In the genomic region with DNA sequence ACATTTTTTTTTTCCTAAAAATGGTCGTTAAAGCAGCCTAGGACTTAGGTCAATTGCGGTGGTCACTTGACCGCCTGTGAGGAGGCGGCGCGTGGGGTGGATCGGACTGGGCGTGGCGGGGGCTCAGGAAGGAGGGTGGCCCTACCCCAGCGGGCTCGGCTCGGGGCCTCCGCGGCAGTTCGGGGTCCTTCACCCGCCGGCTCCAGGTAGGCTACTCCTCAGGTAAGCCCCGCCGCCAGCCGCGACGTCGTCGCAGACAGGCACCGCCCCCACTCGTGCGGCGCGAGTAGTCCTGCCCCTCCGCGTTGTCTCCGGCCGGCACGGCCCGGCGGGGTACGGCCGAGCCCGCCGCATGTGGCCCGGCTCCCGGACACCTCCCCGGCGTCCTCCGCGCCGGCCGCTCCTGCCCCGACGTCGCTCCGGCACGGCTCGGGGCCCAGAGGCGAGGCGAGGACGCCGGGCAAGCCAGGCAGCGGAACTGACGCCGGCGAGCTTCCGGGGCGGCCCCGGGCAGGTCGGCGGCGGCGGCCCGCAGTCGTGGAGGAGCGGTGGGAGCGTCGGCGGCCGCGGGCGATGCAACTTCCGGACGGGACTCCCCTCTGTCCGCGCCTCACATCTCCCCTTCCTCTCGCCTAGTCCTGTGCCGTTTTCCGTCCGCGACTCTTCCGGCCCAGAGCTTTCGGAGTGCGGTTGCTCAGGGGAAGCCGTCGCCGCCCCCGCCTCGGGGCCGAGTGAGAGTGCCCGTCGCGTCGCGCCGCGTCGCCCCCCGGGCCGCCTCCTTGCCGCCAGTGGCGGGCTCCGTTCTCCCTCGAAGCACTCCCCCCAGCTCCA, we compare ENCODE assay signal across 8 cellular contexts. TPM values are rescaled to one million over a fixed set of nuclear protein-coding genes. Genes with fewer than 3 reads are reported as not detected.
A peak's percentile ranks its signal among the peaks of the same experiment; 100 is the strongest.
DNase-seq lines count a peak whose midpoint lies in the region; ATAC-seq and TF ChIP-seq lines count a peak whose summit lies in the region.

A gene (plus strand): TSS at position 513 of the 831 bp plus-strand sequence. CDS start 322 bp downstream, outside the sequence.

- peaks cover 34% of the 10 kb centered on the region for H3K4me1 ChIP-seq in DND-41 (ENCODE audit: insufficient read depth, low read length)
- peaks cover 21 to 22% of the 10 kb centered on the region in 2 donors for H3K4me1 ChIP-seq in naive thymus-derived CD4-positive, alpha-beta T cell (ENCODE audit: control insufficient read depth in 2 of 2, insufficient read depth in 2 of 2, low read length in 2 of 2)

- H4K20me1 ChIP-seq in DND-41 (ENCODE audit: insufficient read depth, low read length) = no peaks in the 10 kb centered on the region; the same call in 1 of the 2 replicates

- H3K9me3 ChIP-seq in DND-41 (ENCODE audit: insufficient read depth, low read length, severe bottlenecking) = no peaks in the 10 kb centered on the region
- H3K9me3 ChIP-seq in naive thymus-derived CD4-positive, alpha-beta T cell (ENCODE audit: control insufficient read depth in 2 of 3, low read length in 3 of 3) = no peaks in the 10 kb centered on the region

- peak within 1 kb of the TSS; percentile 94 for H2AFZ ChIP-seq in DND-41 (ENCODE audit: low read depth, low read length)

- H3K9ac ChIP-seq in DND-41 (ENCODE audit: low read depth, low read length) = peak within 1 kb of the TSS; percentile 83

- peak within 1 kb of the TSS; percentile 84 to 97 (median 92) for H3K4me3 Mint-ChIP-seq in naive thymus-derived CD4-positive, alpha-beta T cell
- peak within 1 kb of the TSS; percentile 90 for H3K4me3 Mint-ChIP-seq in stimulated activated memory B cell treated with anti-CD40 and anti-IgM and Interleukin-4, amounts not matched to agents 10 μg/mL and 1 μg/mL and 100 μg/mL, for 72 hours

- intact Hi-C loops in naive thymus-derived CD4-positive, alpha-beta T cell (cut with micrococcal nuclease) = loop anchor here (1.0 to 10.0 kb wide), 11 partner anchors 11 to 534 kb away; a partner anchor contains a TSS

- H3K27me3 Mint-ChIP-seq in naive thymus-derived CD4-positive, alpha-beta T cell = no peaks in the 10 kb centered on the region
- no peaks in the 10 kb centered on the region for H3K27me3 Mint-ChIP-seq in stimulated activated memory B cell treated with anti-CD40 and anti-IgM and Interleukin-4, amounts not matched to agents 10 μg/mL and 1 μg/mL and 100 μg/mL, for 72 hours

- no peak for TF ChIP-seq CTCF in DND-41 (IDR thresholded peaks at IDR 0.05; ENCODE audit: borderline replicate concordance, extremely low read depth, low read length, poor library complexity, severe bottlenecking)
- no peak for TF ChIP-seq CTCF in RWPE1 (conservative IDR thresholded peaks at IDR 0.05; ENCODE audit: low read depth)
- no peak for TF ChIP-seq CTCF in fibroblast of mammary gland (conservative IDR thresholded peaks at IDR 0.05; ENCODE audit: control insufficient read depth, insufficient read depth, low read depth, low read length)

- peak within 1 kb of the TSS; percentile 94 to 98 (median 96) for H3K27ac Mint-ChIP-seq in naive thymus-derived CD4-positive, alpha-beta T cell
- peak within 1 kb of the TSS; percentile 91 for H3K27ac Mint-ChIP-seq in stimulated activated memory B cell treated with anti-CD40 and anti-IgM and Interleukin-4, amounts not matched to agents 10 μg/mL and 1 μg/mL and 100 μg/mL, for 72 hours

- H3K4me1 Mint-ChIP-seq in naive thymus-derived CD4-positive, alpha-beta T cell = peaks cover 14 to 46% (median 44%) of the 10 kb centered on the region in 7 donors
- H3K4me1 Mint-ChIP-seq in stimulated activated memory B cell treated with anti-CD40 and anti-IgM and Interleukin-4, amounts not matched to agents 10 μg/mL and 1 μg/mL and 100 μg/mL, for 72 hours = peaks cover 30% of the 10 kb centered on the region

- CTCF ChIA-PET in RWPE1 (lab: Yijun Ruan, JAX) = no interaction called here
- CTCF ChIA-PET in naive thymus-derived CD4-positive, alpha-beta T cell (lab: Charles Lee) = interaction anchor here (0.5 to 1.1 kb wide), 4 partner anchors 11 to 1919 kb away, joined by 3 to 4 read pairs (median 4); a partner anchor contains a TSS

- H3K27me3 ChIP-seq in DND-41 (ENCODE audit: insufficient read depth, low read length, poor library complexity) = no peaks in the 10 kb centered on the region
- no peaks in the 10 kb centered on the region for H3K27me3 ChIP-seq in naive thymus-derived CD4-positive, alpha-beta T cell (ENCODE audit: control insufficient read depth in 2 of 2, insufficient read depth in 2 of 2, low read length in 2 of 2)

- POLR2A ChIA-PET in RWPE1 (lab: Yijun Ruan, JAX; ENCODE audit: low non-redundant PET) = interaction anchor here (0.6 kb wide), 1 partner anchor 95 kb away, joined by 4 read pairs; no protein-coding TSS in a partner anchor
- POLR2A ChIA-PET in naive thymus-derived CD4-positive, alpha-beta T cell (lab: Charles Lee) = interaction anchor here (0.6 to 2.2 kb wide), 11 partner anchors 8 to 1543 kb away, joined by 3 to 8 read pairs (median 3); a partner anchor contains a TSS

- H3K79me2 ChIP-seq in DND-41 (ENCODE audit: insufficient read depth, low read length) = peaks cover 56% of the 10 kb centered on the region

- H3K36me3 ChIP-seq in DND-41 (ENCODE audit: insufficient read depth, low read length) = no peaks in the 10 kb centered on the region; the same call in 1 of the 2 replicates
- H3K36me3 ChIP-seq in naive thymus-derived CD4-positive, alpha-beta T cell (ENCODE audit: control insufficient read depth in 2 of 3, insufficient read depth in 3 of 3, low read length in 3 of 3) = no peaks in the 10 kb centered on the region

- ATAC-seq in DND-41 (ENCODE audit: insufficient read depth, low read depth) = peak; percentile 88
- peak; percentile 91 for ATAC-seq in naive thymus-derived CD4-positive, alpha-beta T cell
- ATAC-seq in stimulated activated memory B cell treated with anti-CD40 and anti-IgM and Interleukin-4, amounts not matched to agents 10 μg/mL and 1 μg/mL and 100 μg/mL, for 72 hours = peak; percentile 96

- H3K27ac ChIP-seq in DND-41 (ENCODE audit: low read length) (peak within 1 kb of the TSS; percentile 79), RWPE1 (peak within 1 kb of the TSS; percentile 96)
- H3K27ac ChIP-seq in naive thymus-derived CD4-positive, alpha-beta T cell (ENCODE audit: low read depth, low read length) = peak within 1 kb of the TSS; percentile 95

- DNase-seq in DND-41 (peak; percentile 87), GOT3 (lab: John Stamatoyannopoulos, UW) (peak; percentile 37), LHCN-M2 (ENCODE audit: low read depth) (peak; percentile 79), RWPE1 (ENCODE audit: low spot score) (peak; percentile 79), fibroblast of mammary gland (ENCODE audit: low read depth) (peak; percentile 76)
- DNase-seq in activated T-helper 1 cell treated with anti-CD3 and anti-CD28 coated beads, Interleukin-2, amount 50 U/mL, for 16 hours (ENCODE audit: low read depth in 1 of 2, low spot score in 1 of 2) = peak; percentile 69 to 85
- peak; percentile 79 to 90 (median 86) for DNase-seq in naive thymus-derived CD4-positive, alpha-beta T cell

- peak within 1 kb of the TSS; percentile 74 for H3K4me2 ChIP-seq in DND-41 (ENCODE audit: insufficient read depth, low read length)

- peaks cover 0 to 1% (median 0%) of the 10 kb centered on the region in 11 donors for H3K9me3 Mint-ChIP-seq in naive thymus-derived CD4-positive, alpha-beta T cell
- H3K9me3 Mint-ChIP-seq in stimulated activated memory B cell treated with anti-CD40 and anti-IgM and Interleukin-4, amounts not matched to agents 10 μg/mL and 1 μg/mL and 100 μg/mL, for 72 hours = no peaks in the 10 kb centered on the region

- H3K4me3 ChIP-seq in DND-41 (ENCODE audit: low read depth in 1 of 2, low read length in 2 of 2) = peak within 1 kb of the TSS; percentile 77 to 90
- H3K4me3 ChIP-seq in fibroblast of mammary gland (ENCODE audit: control insufficient read depth, low read depth, low read length) = peak within 1 kb of the TSS; percentile 81
- peak within 1 kb of the TSS; percentile 93 for H3K4me3 ChIP-seq in naive thymus-derived CD4-positive, alpha-beta T cell (ENCODE audit: low read length)

- H3K36me3 Mint-ChIP-seq in naive thymus-derived CD4-positive, alpha-beta T cell = peaks cover 0 to 2% (median 0%) of the 10 kb centered on the region in 5 donors
- H3K36me3 Mint-ChIP-seq in stimulated activated memory B cell treated with anti-CD40 and anti-IgM and Interleukin-4, amounts not matched to agents 10 μg/mL and 1 μg/mL and 100 μg/mL, for 72 hours = no peaks in the 10 kb centered on the region

RNA-seq across cellular contexts. Expression of the gene that starts here (rescaled TPM):
- 13.3 and 16.1 TPM in 2 replicates for total RNA-seq in LHCN-M2 (2014; rRNA removed)
- polyA plus RNA-seq in LHCN-M2 (2012) = 5.0 TPM
- total RNA-seq in naive thymus-derived CD4-positive, alpha-beta T cell = 10 to 100 TPM; 27.2 to 49.2 (median 39.4) TPM
- polyA plus RNA-seq in naive thymus-derived CD4-positive, alpha-beta T cell = 10 to 100 TPM; 11.8 to 19.3 TPM

Comparison
In these comparisons a context has a peak if more than half of its experiments do, and no peak if none do; other contexts are left out.
1. Peak in every context shown above with its lines: DNase-seq, ATAC-seq, H3K4me3 ChIP-seq and H3K27ac ChIP-seq.
2. DNase-seq: peak in every context shown above with its lines; median percentile 87 in DND-41; 86 in naive thymus-derived CD4-positive, alpha-beta T cell; 79 in LHCN-M2; 79 in RWPE1; 77 in activated T-helper 1 cell treated with anti-CD3 and anti-CD28 coated beads, Interleukin-2, amount 50 U/mL, for 16 hours; 76 in fibroblast of mammary gland; 37 in GOT3.